9 cellular contexts compared by ENCODE assay signal in genomic region chr17:68437979-68438877, GRCh38. TPM values are rescaled to one million over a fixed set of nuclear protein-coding genes. Genes with fewer than 3 reads are reported as not detected.
DNase-seq lines count a peak whose midpoint lies in the region; ATAC-seq and FAIRE-seq lines count a peak whose summit lies in the region.
"Had no signal": no experiment of that assay in that cellular context is flagged by ENCODE, and none has a peak within 500 bp of the region (broad histone marks: within the 10 kb centered on the region; RNA-seq: fewer than 3 reads in every experiment).

No MANE protein-coding gene starts in this region.

- H3K9me3 Mint-ChIP-seq in T-cell = no peaks in the 10 kb centered on the region
- H3K9me3 Mint-ChIP-seq in naive thymus-derived CD4-positive, alpha-beta T cell = no peaks in the 10 kb centered on the region

- CTCF ChIA-PET in T-cell (lab: Charles Lee) = interaction anchor here (0.5 to 3.8 kb wide), 14 partner anchors 14 to 315 kb away, joined by 3 to 22 read pairs (median 4); partner anchors contain the start of gene WIPI1 (in 2 of the 2)
- CTCF ChIA-PET in naive thymus-derived CD4-positive, alpha-beta T cell (lab: Charles Lee) = interaction anchor here (0.6 to 6.5 kb wide), 12 partner anchors 9 to 470 kb away, joined by 3 to 45 read pairs (median 4); partner anchors contain the start of gene WIPI1

- H3K36me3 Mint-ChIP-seq in T-cell = peaks cover 8% of the 10 kb centered on the region
- H3K36me3 Mint-ChIP-seq in naive thymus-derived CD4-positive, alpha-beta T cell = peaks cover 0 to 16% (median 0%) of the 10 kb centered on the region in 5 donors

- H3K27ac Mint-ChIP-seq in T-cell = peak overlapping the region; percentile 90 to 97
- peak overlapping the region; percentile 75 to 95 (median 90) for H3K27ac Mint-ChIP-seq in naive thymus-derived CD4-positive, alpha-beta T cell

- no peaks in the 10 kb centered on the region for H3K27me3 Mint-ChIP-seq in T-cell
- no peaks in the 10 kb centered on the region for H3K27me3 Mint-ChIP-seq in naive thymus-derived CD4-positive, alpha-beta T cell

- H3K36me3 ChIP-seq in naive thymus-derived CD4-positive, alpha-beta T cell (ENCODE audit: control insufficient read depth in 2 of 3, insufficient read depth in 3 of 3, low read length in 3 of 3) = no peaks in the 10 kb centered on the region

- H3K9me3 ChIP-seq in naive thymus-derived CD4-positive, alpha-beta T cell (ENCODE audit: control insufficient read depth in 2 of 3, low read length in 3 of 3) = no peaks in the 10 kb centered on the region

- FAIRE-seq in frontal cortex (lab: Jason Lieb, UNC) = no peak

- no peaks in the 10 kb centered on the region for H3K27me3 ChIP-seq in naive thymus-derived CD4-positive, alpha-beta T cell (ENCODE audit: control insufficient read depth in 2 of 2, insufficient read depth in 2 of 2, low read length in 2 of 2)

- peaks cover 32 to 37% of the 10 kb centered on the region in 2 donors for H3K4me1 ChIP-seq in naive thymus-derived CD4-positive, alpha-beta T cell (ENCODE audit: control insufficient read depth in 2 of 2, insufficient read depth in 2 of 2, low read length in 2 of 2)
- H3K4me1 ChIP-seq: parathyroid adenoma had no signal

- DNase-seq in activated CD4-positive, alpha-beta T cell treated with anti-CD3 and anti-CD28 coated beads for 48 hours = peak; percentile 46
- DNase-seq in activated CD4-positive, alpha-beta T cell treated with anti-CD3 and anti-CD28 coated beads for 1 hour = no peak
- DNase-seq in T-cell (peak in 30 of 34 experiments; percentile 17 to 51 (median 32)), dermis microvascular lymphatic vessel endothelial cell (ENCODE audit: low read depth in 2 of 2) (peak; percentile 30 to 64), cerebellum (ENCODE audit: low spot score) (no peak), frontal cortex (ENCODE audit: low spot score in 2 of 2) (no peak)
- DNase-seq in naive thymus-derived CD4-positive, alpha-beta T cell = peak in 4 of 9 donors; percentile 35 to 52 (median 50)

- intact Hi-C loops in naive thymus-derived CD4-positive, alpha-beta T cell (cut with micrococcal nuclease) = loop anchor here (1.0 to 5.0 kb wide), 5 partner anchors 19 to 231 kb away; partner anchors contain the start of gene WIPI1 (in 1 of the 2)

- no peak overlapping the region for H3K4me3 ChIP-seq in naive thymus-derived CD4-positive, alpha-beta T cell (ENCODE audit: low read length)

- H3K27ac ChIP-seq in naive thymus-derived CD4-positive, alpha-beta T cell (ENCODE audit: low read depth, low read length) = peak overlapping the region; percentile 40
- H3K27ac ChIP-seq: parathyroid adenoma had no signal

- ATAC-seq in HG02981 (IDR thresholded peaks at IDR 0.05; ENCODE audit: unreplicated experiment) (peak; percentile 74), T-cell (replicated peaks in 1 of 4) (peak; percentile 77 to 85 (median 82))
- ATAC-seq in naive thymus-derived CD4-positive, alpha-beta T cell = peak; percentile 67

- peaks cover 50 to 57% (median 55%) of the 10 kb centered on the region in 3 donors for H3K4me1 Mint-ChIP-seq in T-cell
- peaks cover 32 to 62% (median 48%) of the 10 kb centered on the region in 7 donors for H3K4me1 Mint-ChIP-seq in naive thymus-derived CD4-positive, alpha-beta T cell

- POLR2A ChIA-PET in T-cell (lab: Charles Lee) = interaction anchor here in 1 of 2 donors (0.7 to 1.1 kb wide), 3 partner anchors 18 to 368 kb away, joined by 3 to 13 read pairs (median 3); partner anchors contain the start of gene WIPI1
- POLR2A ChIA-PET in naive thymus-derived CD4-positive, alpha-beta T cell (lab: Charles Lee) = interaction anchor here (0.5 to 14.3 kb wide), 14 partner anchors 12 to 367 kb away, joined by 3 to 133 read pairs (median 4); partner anchors contain the start of genes AMZ2, ARSG, SLC16A6 and WIPI1

- H3K4me3 Mint-ChIP-seq in T-cell = peak overlapping the region; percentile 65 to 79 (median 65)
- peak overlapping the region; percentile 69 to 82 (median 78) for H3K4me3 Mint-ChIP-seq in naive thymus-derived CD4-positive, alpha-beta T cell

RNA-seq across cellular contexts. Expression of gene WIPI1, which starts 19.1 kb away (rescaled TPM):
- total RNA-seq in T-cell (10 to 100 TPM in 2 of 5 donors, 1 to 10 TPM in 3; 5.4 to 11.8 (median 9.7) TPM), dermis microvascular lymphatic vessel endothelial cell (49.6 and 92.8 TPM in 2 replicates), cerebellum (18.8 TPM), frontal cortex (8.2 TPM)
- 10 to 100 TPM in 2 of 5 experiments, 1 to 10 TPM in 3; 3.6 to 16.5 (median 4.9) TPM for total RNA-seq in naive thymus-derived CD4-positive, alpha-beta T cell
- polyA plus RNA-seq in naive thymus-derived CD4-positive, alpha-beta T cell = 1 to 10 TPM; 1.7 to 2.0 TPM

Comparison
In these comparisons a context has a peak if more than half of its experiments do, and no peak if none do; other contexts are left out.
1. DNase-seq: peak in activated CD4-positive, alpha-beta T cell treated with anti-CD3 and anti-CD28 coated beads for 48 hours (single experiment), T-cell (30 of 34) and dermis microvascular lymphatic vessel endothelial cell (2 of 2); none in activated CD4-positive, alpha-beta T cell treated with anti-CD3 and anti-CD28 coated beads for 1 hour (single experiment), cerebellum (single experiment) and frontal cortex (0 of 2).
2. Peak in every context shown above with its lines, with median percentiles within 50 percentile points of each other: ATAC-seq.